In the genomic region with DNA sequence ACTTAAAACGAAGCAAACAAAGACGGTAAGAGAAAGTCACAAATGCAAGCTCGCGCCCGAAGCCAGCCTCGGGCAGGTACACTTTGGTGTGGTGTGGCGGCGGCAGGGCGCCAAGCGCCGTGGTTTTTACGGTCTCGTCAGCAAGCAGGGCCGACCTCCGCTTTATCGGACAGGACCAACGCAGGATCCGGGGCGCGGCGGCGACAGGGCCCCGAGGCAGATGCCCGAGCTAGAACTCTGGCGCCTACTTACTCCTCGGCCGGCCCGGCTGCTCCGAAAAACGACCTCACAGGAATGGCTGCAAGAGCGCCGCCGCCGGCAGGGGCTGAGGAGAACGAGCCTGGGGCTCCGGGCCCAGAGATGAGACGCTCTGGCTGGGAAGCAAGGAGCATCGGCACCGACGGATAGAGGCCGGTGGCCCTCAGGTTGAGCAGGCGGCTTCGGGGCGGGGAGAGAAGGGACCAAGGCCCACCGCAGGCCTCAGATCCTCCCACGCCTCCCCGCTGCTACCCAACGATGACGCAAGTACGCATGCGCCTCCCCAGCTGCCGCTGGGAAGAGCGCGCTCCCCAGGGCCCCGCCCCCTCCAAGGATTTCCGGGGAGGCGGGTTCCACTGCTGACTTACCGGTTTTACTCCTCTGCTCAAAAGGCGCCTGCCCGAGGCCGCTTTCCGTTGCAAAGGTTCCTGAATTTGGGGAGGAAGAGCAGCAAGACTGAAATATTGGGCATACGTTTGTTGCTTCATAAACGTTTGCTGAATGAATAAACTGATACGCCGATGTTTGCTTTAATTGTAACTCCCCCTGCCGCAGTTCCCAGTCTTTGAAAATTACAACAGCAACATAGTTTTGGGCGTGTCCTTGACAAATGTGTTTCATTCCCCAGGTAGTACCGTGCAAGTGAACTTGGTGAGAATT, we compare ENCODE assay signal across 8 cellular contexts.
DNase-seq lines count a peak whose midpoint lies in the region; ATAC-seq and TF ChIP-seq lines count a peak whose summit lies in the region.

No MANE protein-coding gene starts in this region.

- peak overlapping the region; percentile 99 for H3K27ac Mint-ChIP-seq in activated naive CD8-positive, alpha-beta T cell
- peak overlapping the region; percentile 100 for H3K27ac Mint-ChIP-seq in glutamatergic neuron (ENCODE audit: unreplicated experiment)

- peak overlapping the region; percentile 96 for H3K4me2 ChIP-seq in osteoblast (ENCODE audit: insufficient read depth, low read length)

- H3K9me3 Mint-ChIP-seq in activated naive CD8-positive, alpha-beta T cell (ENCODE audit: low read depth) = no peaks in the 10 kb centered on the region
- peaks cover 16% of the 10 kb centered on the region for H3K9me3 Mint-ChIP-seq in glutamatergic neuron (ENCODE audit: unreplicated experiment)

- H3K4me1 ChIP-seq in osteoblast (ENCODE audit: insufficient read depth, low read length) (peaks cover 23% of the 10 kb centered on the region), thoracic aorta (ENCODE audit: control insufficient read depth in 1 of 2, low read depth in 2 of 2) (peaks cover 42 to 51% of the 10 kb centered on the region in 2 donors)

- H3K27ac ChIP-seq in osteoblast (ENCODE audit: low read depth, low read length) (peak overlapping the region; percentile 92), thoracic aorta (peak overlapping the region; percentile 96 to 97)

- TF ChIP-seq CTCF in GM12865 (IDR thresholded peaks at IDR 0.05; ENCODE audit: insufficient read depth, low read depth, low read length, missing control alignments) = peak; percentile 34
- no peak for TF ChIP-seq CTCF in glutamatergic neuron (IDR thresholded peaks at IDR 0.05; ENCODE audit: partially characterized antibody, unreplicated experiment)
- TF ChIP-seq CTCF in osteoblast (IDR thresholded peaks at IDR 0.05; ENCODE audit: extremely low read depth, low read depth, low read length) = peak; percentile 31
- peak; percentile 44 for TF ChIP-seq CTCF in thoracic aorta (IDR thresholded peaks at IDR 0.05)

- ATAC-seq in HG02642 (IDR thresholded peaks at IDR 0.05; ENCODE audit: poor library complexity, unreplicated experiment) (peak; percentile 72), SK-N-SH treated with all-trans-retinoic acid at 6 μM for 48 hours (peak; percentile 73), thoracic aorta (ENCODE audit: insufficient number of reproducible peaks, low FRiP score, low read depth) (peak; percentile 62)

- H3K9me3 ChIP-seq in osteoblast (ENCODE audit: low read depth, low read length) = no peaks in the 10 kb centered on the region
- no peaks in the 10 kb centered on the region for H3K9me3 ChIP-seq in thoracic aorta

- H3K36me3 ChIP-seq in osteoblast (ENCODE audit: insufficient read depth, low read length) (no peaks in the 10 kb centered on the region), thoracic aorta (no peaks in the 10 kb centered on the region)

- peaks cover 16% of the 10 kb centered on the region for H3K36me3 Mint-ChIP-seq in activated naive CD8-positive, alpha-beta T cell
- peaks cover 3% of the 10 kb centered on the region for H3K36me3 Mint-ChIP-seq in glutamatergic neuron (ENCODE audit: unreplicated experiment)

- H3K27me3 ChIP-seq in osteoblast (ENCODE audit: insufficient read depth, low read length) (no peaks in the 10 kb centered on the region), thoracic aorta (replicated peaks; ENCODE audit: insufficient read depth) (no peaks in the 10 kb centered on the region)

- peak overlapping the region; percentile 97 for H3K4me3 Mint-ChIP-seq in activated naive CD8-positive, alpha-beta T cell
- peak overlapping the region; percentile 99 for H3K4me3 Mint-ChIP-seq in glutamatergic neuron (ENCODE audit: unreplicated experiment)

- H3K4me3 ChIP-seq in GM12865 (ENCODE audit: low read depth, low read length) (peak overlapping the region; percentile 70), osteoblast (ENCODE audit: insufficient read depth, low read length) (peak overlapping the region; percentile 87), thoracic aorta (peak overlapping the region; percentile 84)

- peaks cover 69% of the 10 kb centered on the region for H3K79me2 ChIP-seq in osteoblast (ENCODE audit: insufficient read depth, low read length)

- DNase-seq in GM12865 (ENCODE audit: low read depth) (peak; percentile 98), NCI-H1092 treated with DMSO at 0.1 percent for 48 hours (lab: John Stamatoyannopoulos, UW) (peak; percentile 83), glutamatergic neuron (peak; percentile 98), osteoblast (ENCODE audit: insufficient read length, low spot score, missing footprints) (peak; percentile 96), thoracic aorta (ENCODE audit: low spot score) (peak; percentile 81)

- peaks cover 64% of the 10 kb centered on the region for H3K4me1 Mint-ChIP-seq in activated naive CD8-positive, alpha-beta T cell (ENCODE audit: low read depth)
- H3K4me1 Mint-ChIP-seq in glutamatergic neuron (ENCODE audit: low read depth, unreplicated experiment) = peaks cover 13% of the 10 kb centered on the region

- peak overlapping the region; percentile 96 for H2AFZ ChIP-seq in osteoblast (ENCODE audit: low read length)

- no peaks in the 10 kb centered on the region for H3K27me3 Mint-ChIP-seq in activated naive CD8-positive, alpha-beta T cell
- H3K27me3 Mint-ChIP-seq in glutamatergic neuron (ENCODE audit: unreplicated experiment) = peaks cover 3% of the 10 kb centered on the region

- peaks cover 15% of the 10 kb centered on the region for H4K20me1 ChIP-seq in osteoblast (ENCODE audit: insufficient read depth, low read length)

TF ChIP-seq in SK-N-SH treated with all-trans-retinoic acid at 6 μM for 48 hours, 23 proteins besides CTCF, POLR2A, EP300 and RAD21:
- TF ChIP-seq ZFP3 (CRISPR knock-in tag; IDR thresholded peaks at IDR 0.05) (no peak), PPARA (CRISPR knock-in tag; IDR thresholded peaks at IDR 0.05; ENCODE audit: borderline replicate concordance) (no peak), TOX (CRISPR knock-in tag; IDR thresholded peaks at IDR 0.05; ENCODE audit: borderline replicate concordance) (no peak), PATZ1 (CRISPR knock-in tag; IDR thresholded peaks at IDR 0.05; ENCODE audit: borderline replicate concordance) (peak; percentile 40; the same call in 1 of the 2 replicates)
- TF ChIP-seq, protein P1, sequence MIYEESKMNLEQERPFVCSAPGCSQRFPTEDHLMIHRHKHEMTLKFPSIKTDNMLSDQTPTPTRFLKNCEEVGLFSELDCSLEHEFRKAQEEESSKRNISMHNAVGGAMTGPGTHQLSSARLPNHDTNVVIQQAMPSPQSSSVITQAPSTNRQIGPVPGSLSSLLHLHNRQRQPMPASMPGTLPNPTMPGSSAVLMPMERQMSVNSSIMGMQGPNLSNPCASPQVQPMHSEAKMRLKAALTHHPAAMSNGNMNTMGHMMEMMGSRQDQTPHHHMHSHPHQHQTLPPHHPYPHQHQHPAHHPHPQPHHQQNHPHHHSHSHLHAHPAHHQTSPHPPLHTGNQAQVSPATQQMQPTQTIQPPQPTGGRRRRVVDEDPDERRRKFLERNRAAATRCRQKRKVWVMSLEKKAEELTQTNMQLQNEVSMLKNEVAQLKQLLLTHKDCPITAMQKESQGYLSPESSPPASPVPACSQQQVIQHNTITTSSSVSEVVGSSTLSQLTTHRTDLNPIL (CRISPR knock-in tag; IDR thresholded peaks at IDR 0.05; ENCODE audit: low read depth) = no peak

Comparison
In these comparisons a context has a peak if more than half of its experiments do, and no peak if none do; other contexts are left out.
1. Peak in every context shown above with its lines: DNase-seq, ATAC-seq, H3K4me3 ChIP-seq and H3K27ac ChIP-seq.